In genomic region chr13:44415815-44416214, GRCh38 we compare ENCODE assay signal across 21 cellular contexts.
"Had no signal": no experiment of that assay in that cellular context is flagged by ENCODE, and none has a peak within 500 bp of the region (broad histone marks: within the 10 kb centered on the region; RNA-seq: fewer than 3 reads in every experiment).

No MANE protein-coding gene starts in this region.

- H3K9me3 ChIP-seq: lower lobe of right lung, thyroid gland, vagina had no signal

- H3K4me1 Mint-ChIP-seq: activated naive CD8-positive, alpha-beta T cell treated with anti-CD3 and anti-CD28 coated beads for 36 hours had no signal

- H3K4me3 Mint-ChIP-seq: activated CD8-positive, alpha-beta T cell treated with anti-CD3 and anti-CD28 coated beads for 36 hours; activated T-cell treated with anti-CD3 and anti-CD28 coated beads, Interleukin-2, amount 50 U/mL, for 4 hours; brain; mesothelial cell of epicardium; stimulated activated naive B cell treated with anti-CD40 and anti-IgM and Interleukin-4, amounts not matched to agents 10 μg/mL and 1 μg/mL and 100 μg/mL, for 72 hours; T-helper 1 cell treated with Interleukin-12 subunit alpha and Interleukin-12 subunit beta and Interleukin-4 antibody, amounts not matched to agents 30 μg/mL and 1 μg/mL, for 36 hours had no signal

- H3K27me3 Mint-ChIP-seq: activated CD8-positive, alpha-beta T cell treated with anti-CD3 and anti-CD28 coated beads for 36 hours; activated naive CD8-positive, alpha-beta T cell treated with anti-CD3 and anti-CD28 coated beads for 36 hours had no signal

- H3K36me3 ChIP-seq: lower lobe of right lung, thyroid gland, vagina had no signal

- H3K27me3 ChIP-seq: foreskin keratinocyte, thyroid gland, vagina had no signal

- H3K9me3 Mint-ChIP-seq: activated CD8-positive, alpha-beta T cell treated with anti-CD3 and anti-CD28 coated beads for 36 hours; activated naive CD8-positive, alpha-beta T cell treated with anti-CD3 and anti-CD28 coated beads for 36 hours; activated T-cell treated with anti-CD3 and anti-CD28 coated beads, Interleukin-2, amount 50 U/mL, for 4 hours; immature natural killer cell; mesothelial cell of epicardium; T-helper 1 cell treated with Interleukin-12 subunit alpha and Interleukin-12 subunit beta and Interleukin-4 antibody, amounts not matched to agents 30 μg/mL and 1 μg/mL, for 36 hours had no signal

- ATAC-seq: activated CD8-positive, alpha-beta T cell treated with anti-CD3 and anti-CD28 coated beads for 36 hours; activated T-cell treated with anti-CD3 and anti-CD28 coated beads, Interleukin-2, amount 50 U/mL, for 4 hours; foreskin keratinocyte had no signal

- H3K36me3 Mint-ChIP-seq: activated naive CD8-positive, alpha-beta T cell treated with anti-CD3 and anti-CD28 coated beads for 36 hours; brain; immature natural killer cell; mesothelial cell of epicardium; stimulated activated naive B cell treated with anti-CD40 and anti-IgM and Interleukin-4, amounts not matched to agents 10 μg/mL and 1 μg/mL and 100 μg/mL, for 72 hours had no signal

- H3K4me3 ChIP-seq: lower lobe of right lung, thyroid gland, vagina had no signal

- H3K27ac Mint-ChIP-seq: activated CD8-positive, alpha-beta T cell treated with anti-CD3 and anti-CD28 coated beads for 36 hours; activated naive CD8-positive, alpha-beta T cell treated with anti-CD3 and anti-CD28 coated beads for 36 hours; immature natural killer cell; mesothelial cell of epicardium; stimulated activated naive B cell treated with anti-CD40 and anti-IgM and Interleukin-4, amounts not matched to agents 10 μg/mL and 1 μg/mL and 100 μg/mL, for 72 hours; T-helper 1 cell treated with Interleukin-12 subunit alpha and Interleukin-12 subunit beta and Interleukin-4 antibody, amounts not matched to agents 30 μg/mL and 1 μg/mL, for 36 hours had no signal

- H3K27ac ChIP-seq: foreskin keratinocyte, lower lobe of right lung, thyroid gland, vagina had no signal

- H3K4me1 ChIP-seq: foreskin keratinocyte, lower lobe of right lung, vagina had no signal

- DNase-seq: activated CD4-positive, alpha-beta T cell treated with anti-CD3 and anti-CD28 coated beads for 48 hours; activated CD8-positive, alpha-beta T cell treated with anti-CD3 and anti-CD28 coated beads for 36 hours; activated effector memory CD4-positive, alpha-beta T cell treated with Interleukin-2 at 50 U/mL for 16 hours; activated naive CD8-positive, alpha-beta T cell treated with anti-CD3 and anti-CD28 coated beads for 36 hours; activated T-cell treated with anti-CD3 and anti-CD28 coated beads, Interleukin-2, amount 50 U/mL, for 4 hours; amygdala; cerebellar nuclear complex; effector memory CD4-positive, alpha-beta T cell; foreskin keratinocyte; glutamatergic neuron; immature natural killer cell; lower lobe of right lung; posterior cingulate gyrus; retina; stimulated activated CD4-positive, alpha-beta T cell treated with anti-CD3 and anti-CD28 coated beads, Interleukin-4, amount 100 ng/mL, for 1 hour; stimulated activated naive B cell treated with anti-CD40 and anti-IgM and Interleukin-4, amounts not matched to agents 10 μg/mL and 1 μg/mL and 100 μg/mL, for 72 hours; thyroid gland had no signal
